In the genomic region with DNA sequence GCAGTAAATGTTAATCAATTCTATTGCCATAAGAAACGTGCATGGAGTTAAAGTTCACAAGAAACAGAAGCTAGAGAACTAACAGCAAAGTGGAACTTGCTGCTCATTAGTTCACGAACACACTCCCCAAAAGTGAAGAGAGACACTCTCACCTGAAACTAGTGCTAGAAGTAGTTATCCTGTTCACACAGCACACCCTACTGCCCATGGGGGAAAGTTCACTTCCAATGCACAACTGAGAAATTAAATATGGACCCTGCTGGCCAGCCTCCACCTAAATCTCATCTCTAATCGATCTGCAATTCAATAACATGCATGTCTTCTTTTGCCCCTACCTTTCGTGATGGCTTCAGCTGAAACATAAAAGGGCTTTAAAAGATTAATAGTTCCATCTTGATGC, we compare ENCODE assay signal across 8 cellular contexts. TPM values are rescaled to one million over a fixed set of nuclear protein-coding genes. Genes with fewer than 3 reads are reported as not detected.
DNase-seq lines count a peak whose midpoint lies in the region; ATAC-seq and TF ChIP-seq lines count a peak whose summit lies in the region.

No MANE protein-coding gene starts in this region.

- no peak overlapping the region for H2AFZ ChIP-seq in OCI-LY7 (ENCODE audit: low read length)

- H3K27ac ChIP-seq in AG04450 (ENCODE audit: low read depth, low read length) = no peak overlapping the region
- H3K27ac ChIP-seq in OCI-LY7 (ENCODE audit: low read depth, low read length, poor library complexity, severe bottlenecking) = no peak overlapping the region

- H3K4me3 ChIP-seq in AG04450 (ENCODE audit: low read depth, low read length) (no peak overlapping the region), OCI-LY7 (ENCODE audit: low read depth, low read length, poor library complexity, severe bottlenecking) (no peak overlapping the region)

- POLR2A ChIA-PET in AG04450 (lab: Yijun Ruan, JAX) (no interaction called here), OCI-LY7 (lab: Charles Lee) (no interaction called here)

- H3K9me3 ChIP-seq in AG04450 (ENCODE audit: control insufficient read depth, insufficient read depth, low read length) (no peaks in the 10 kb centered on the region), OCI-LY7 (ENCODE audit: low read length) (no peaks in the 10 kb centered on the region)

- CTCF ChIA-PET in AG04450 (lab: Charles Lee) = interaction anchor here (0.6 to 5.5 kb wide), 2 partner anchors 15 to 264 kb away, joined by 3 to 34 read pairs; no protein-coding TSS in a partner anchor
- CTCF ChIA-PET in OCI-LY7 (lab: Charles Lee; ENCODE audit: unreplicated experiment) = no interaction called here

- no TSS peak for BruUV-seq in OCI-LY7 (replicated peaks; lab: Mats Ljungman, UMichigan)

- H4K20me1 ChIP-seq in OCI-LY7 (ENCODE audit: insufficient read depth, low read length) = no peaks in the 10 kb centered on the region

- H3K9me2 ChIP-seq in OCI-LY7 (ENCODE audit: insufficient read depth, low read length) = no peaks in the 10 kb centered on the region

- in situ Hi-C loops in GM13976 (cut with MboI; ENCODE audit: low sequenced_read_pairs, unreplicated experiment) = loop anchor here (10.0 kb wide), 2 partner anchors 100 to 270 kb away; no protein-coding TSS in a partner anchor

- no peak overlapping the region for H3K4me2 ChIP-seq in OCI-LY7 (ENCODE audit: low read length)

- TF ChIP-seq CTCF in AG04450 (IDR thresholded peaks at IDR 0.05; ENCODE audit: low read depth, low read length) = peak; percentile 46
- TF ChIP-seq CTCF in GM13976 (IDR thresholded peaks at IDR 0.05; ENCODE audit: borderline replicate concordance, control extremely low read depth, extremely low read depth, insufficient read depth, missing control alignments) = peak; percentile 62
- peak; percentile 69 for TF ChIP-seq CTCF in OCI-LY7 (conservative IDR thresholded peaks at IDR 0.05; ENCODE audit: low read length)

- H3K36me3 ChIP-seq in OCI-LY7 (ENCODE audit: insufficient read depth, low read length) = no peaks in the 10 kb centered on the region

- no peaks in the 10 kb centered on the region for H3K79me2 ChIP-seq in OCI-LY7 (ENCODE audit: insufficient read depth, low read depth, low read length)

- intact Hi-C loops in OCI-LY7 (cut with micrococcal nuclease; ENCODE audit: unreplicated experiment) = loop anchor here (5.0 kb wide), 2 partner anchors 98 to 263 kb away; no protein-coding TSS in a partner anchor

- DNase-seq in AG04450 (ENCODE audit: low read depth, low spot score) (no peak), GM13976 (ENCODE audit: low spot score) (peak; percentile 42), OCI-LY7 (ENCODE audit: low spot score) (peak; percentile 45), dedifferentiated amniotic fluid mesenchymal stem cell (ENCODE audit: extremely low spot score) (peak; percentile 26), myocyte (ENCODE audit: low read depth) (peak; percentile 52), ecto neural progenitor cell (ENCODE audit: low spot score) (no peak)

- H3K27me3 ChIP-seq in AG04450 (ENCODE audit: control insufficient read depth, insufficient read depth, low read length) = no peaks in the 10 kb centered on the region

- ATAC-seq in HG02870 (IDR thresholded peaks at IDR 0.05; ENCODE audit: unreplicated experiment) (peak; percentile 86), HG03342 (IDR thresholded peaks at IDR 0.05; ENCODE audit: unreplicated experiment) (no peak)

- no peaks in the 10 kb centered on the region for H3K4me1 ChIP-seq in OCI-LY7 (ENCODE audit: insufficient read depth, low read length, poor library complexity, severe bottlenecking)

RNA-seq across cellular contexts. Expression of gene FRMD4B, which starts 39.4 kb away (rescaled TPM):
- 0.09 and 0.12 TPM in 2 replicates for polyA plus RNA-seq in AG04450 (2011; rRNA removed)
- 0.09 and 0.51 TPM in 2 replicates for polyA minus RNA-seq in AG04450 (2011; rRNA and poly(A)+ RNA removed)
- total RNA-seq in OCI-LY7 (2014; rRNA removed; shearing (Covaris generic)) = not detected in 2 replicates
- not detected in 2 replicates for total RNA-seq in OCI-LY7 (2022)
- total RNA-seq in myocyte = 7.5 and 14.0 TPM in 2 replicates
- 5.1 TPM for polyA plus RNA-seq in myocyte (2012)

Comparison
In these comparisons a context has a peak if more than half of its experiments do, and no peak if none do; other contexts are left out.
1. DNase-seq: peak in GM13976 (single experiment), OCI-LY7 (single experiment), dedifferentiated amniotic fluid mesenchymal stem cell (single experiment) and myocyte (single experiment); none in AG04450 (single experiment) and ecto neural progenitor cell (single experiment).
2. Peak in every context shown above with its lines, with median percentiles within 50 percentile points of each other: CTCF ChIP-seq.